In the genomic region with DNA sequence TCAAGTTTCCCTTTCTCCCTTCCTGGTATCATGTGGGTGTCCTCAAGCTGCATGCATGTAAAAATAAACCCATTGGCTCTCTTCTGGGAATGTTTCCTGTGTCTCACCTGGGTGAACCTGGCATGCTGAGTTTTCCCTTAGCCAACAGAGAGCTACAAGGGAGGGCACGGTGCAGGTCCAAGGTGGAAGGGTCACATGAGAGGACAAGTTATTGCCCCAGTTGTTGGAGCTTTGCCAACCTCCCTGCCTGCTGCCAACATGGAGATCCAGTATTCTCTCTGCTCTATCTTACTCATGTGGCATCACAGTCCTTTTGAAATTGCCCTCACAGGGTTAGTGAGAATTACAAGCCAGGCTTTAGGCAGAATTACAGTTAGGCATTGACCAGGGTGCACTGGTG, we compare ENCODE assay signal across 1 cellular context.
TF ChIP-seq lines count a peak whose summit lies in the region.

No MANE protein-coding gene starts in this region.

TF ChIP-seq in GM23338, 12 proteins besides CTCF, POLR2A, EP300 and RAD21 (continued from another document):
- TF ChIP-seq, protein P1, sequence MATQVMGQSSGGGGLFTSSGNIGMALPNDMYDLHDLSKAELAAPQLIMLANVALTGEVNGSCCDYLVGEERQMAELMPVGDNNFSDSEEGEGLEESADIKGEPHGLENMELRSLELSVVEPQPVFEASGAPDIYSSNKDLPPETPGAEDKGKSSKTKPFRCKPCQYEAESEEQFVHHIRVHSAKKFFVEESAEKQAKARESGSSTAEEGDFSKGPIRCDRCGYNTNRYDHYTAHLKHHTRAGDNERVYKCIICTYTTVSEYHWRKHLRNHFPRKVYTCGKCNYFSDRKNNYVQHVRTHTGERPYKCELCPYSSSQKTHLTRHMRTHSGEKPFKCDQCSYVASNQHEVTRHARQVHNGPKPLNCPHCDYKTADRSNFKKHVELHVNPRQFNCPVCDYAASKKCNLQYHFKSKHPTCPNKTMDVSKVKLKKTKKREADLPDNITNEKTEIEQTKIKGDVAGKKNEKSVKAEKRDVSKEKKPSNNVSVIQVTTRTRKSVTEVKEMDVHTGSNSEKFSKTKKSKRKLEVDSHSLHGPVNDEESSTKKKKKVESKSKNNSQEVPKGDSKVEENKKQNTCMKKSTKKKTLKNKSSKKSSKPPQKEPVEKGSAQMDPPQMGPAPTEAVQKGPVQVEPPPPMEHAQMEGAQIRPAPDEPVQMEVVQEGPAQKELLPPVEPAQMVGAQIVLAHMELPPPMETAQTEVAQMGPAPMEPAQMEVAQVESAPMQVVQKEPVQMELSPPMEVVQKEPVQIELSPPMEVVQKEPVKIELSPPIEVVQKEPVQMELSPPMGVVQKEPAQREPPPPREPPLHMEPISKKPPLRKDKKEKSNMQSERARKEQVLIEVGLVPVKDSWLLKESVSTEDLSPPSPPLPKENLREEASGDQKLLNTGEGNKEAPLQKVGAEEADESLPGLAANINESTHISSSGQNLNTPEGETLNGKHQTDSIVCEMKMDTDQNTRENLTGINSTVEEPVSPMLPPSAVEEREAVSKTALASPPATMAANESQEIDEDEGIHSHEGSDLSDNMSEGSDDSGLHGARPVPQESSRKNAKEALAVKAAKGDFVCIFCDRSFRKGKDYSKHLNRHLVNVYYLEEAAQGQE (IDR thresholded peaks at IDR 0.05; ENCODE audit: unreplicated experiment): no peak
- no peak for TF ChIP-seq POLR2AphosphoS5 (IDR thresholded peaks at IDR 0.05; ENCODE audit: low read depth)
